In the genomic region with DNA sequence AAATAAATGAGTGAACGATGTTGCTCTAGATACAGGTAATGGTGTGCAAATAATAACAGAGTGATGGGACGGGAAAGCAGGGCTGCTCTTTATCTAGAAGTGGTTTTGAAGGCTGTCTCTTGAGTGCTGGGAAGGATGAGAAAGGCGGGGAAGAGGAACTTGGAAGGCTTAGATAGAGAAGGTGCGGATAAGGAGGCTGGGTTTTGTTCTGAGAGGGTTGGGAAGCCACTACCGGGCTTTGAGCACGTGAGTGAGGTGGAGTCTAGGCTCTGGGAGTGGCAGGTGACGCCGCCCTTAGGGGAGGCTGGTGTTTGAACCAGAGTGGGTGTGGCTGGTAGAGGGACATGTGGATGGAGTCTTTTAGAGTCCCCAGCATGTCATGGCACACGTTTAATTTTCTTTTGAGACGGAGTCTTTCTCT, we compare ENCODE assay signal across 2 cellular contexts.
A peak's percentile ranks its signal among the peaks of the same experiment; 100 is the strongest.
TF ChIP-seq lines count a peak whose summit lies in the region.

No MANE protein-coding gene starts in this region.

TF ChIP-seq in HEK293, 187 proteins besides CTCF, POLR2A, EP300 and RAD21 (continued from another document):
- no peak for TF ChIP-seq ZNF18 (tag by site-specific recombination; IDR thresholded peaks at IDR 0.05)
- 0 out of 2 replicates have a peak, but pooled peaks have one; percentile 13 for TF ChIP-seq ZNF629 (tag by site-specific recombination; IDR thresholded peaks at IDR 0.05)
- TF ChIP-seq YY2 (tag by site-specific recombination; IDR thresholded peaks at IDR 0.05), result no peak
- TF ChIP-seq SP3 (tag by site-specific recombination; IDR thresholded peaks at IDR 0.05), result peak; percentile 67
- TF ChIP-seq KLF10 (tag by site-specific recombination; IDR thresholded peaks at IDR 0.05), result peak; percentile 24; the same call in 1 of the 2 replicates
- TF ChIP-seq, protein P1, sequence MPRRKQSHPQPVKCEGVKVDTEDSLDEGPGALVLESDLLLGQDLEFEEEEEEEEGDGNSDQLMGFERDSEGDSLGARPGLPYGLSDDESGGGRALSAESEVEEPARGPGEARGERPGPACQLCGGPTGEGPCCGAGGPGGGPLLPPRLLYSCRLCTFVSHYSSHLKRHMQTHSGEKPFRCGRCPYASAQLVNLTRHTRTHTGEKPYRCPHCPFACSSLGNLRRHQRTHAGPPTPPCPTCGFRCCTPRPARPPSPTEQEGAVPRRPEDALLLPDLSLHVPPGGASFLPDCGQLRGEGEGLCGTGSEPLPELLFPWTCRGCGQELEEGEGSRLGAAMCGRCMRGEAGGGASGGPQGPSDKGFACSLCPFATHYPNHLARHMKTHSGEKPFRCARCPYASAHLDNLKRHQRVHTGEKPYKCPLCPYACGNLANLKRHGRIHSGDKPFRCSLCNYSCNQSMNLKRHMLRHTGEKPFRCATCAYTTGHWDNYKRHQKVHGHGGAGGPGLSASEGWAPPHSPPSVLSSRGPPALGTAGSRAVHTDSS (tag by site-specific recombination; IDR thresholded peaks at IDR 0.05), result no peak
- 0 out of 2 replicates have a peak, but pooled peaks have one; percentile 22 for TF ChIP-seq ZNF366 (tag by site-specific recombination; conservative IDR thresholded peaks at IDR 0.05)
- TF ChIP-seq SALL2 (tag by site-specific recombination; IDR thresholded peaks at IDR 0.05; ENCODE audit: borderline replicate concordance), result no peak
- peak; percentile 70 for TF ChIP-seq SP2 (tag by site-specific recombination; IDR thresholded peaks at IDR 0.05)
- no peak for TF ChIP-seq GLIS1 (tag by site-specific recombination; IDR thresholded peaks at IDR 0.05)
- TF ChIP-seq TRIM28 (IDR thresholded peaks at IDR 0.05; ENCODE audit: borderline replicate concordance, low read length), result no peak
- no peak for TF ChIP-seq ZNF677 (tag by site-specific recombination; IDR thresholded peaks at IDR 0.05)
- TF ChIP-seq, protein P2, sequence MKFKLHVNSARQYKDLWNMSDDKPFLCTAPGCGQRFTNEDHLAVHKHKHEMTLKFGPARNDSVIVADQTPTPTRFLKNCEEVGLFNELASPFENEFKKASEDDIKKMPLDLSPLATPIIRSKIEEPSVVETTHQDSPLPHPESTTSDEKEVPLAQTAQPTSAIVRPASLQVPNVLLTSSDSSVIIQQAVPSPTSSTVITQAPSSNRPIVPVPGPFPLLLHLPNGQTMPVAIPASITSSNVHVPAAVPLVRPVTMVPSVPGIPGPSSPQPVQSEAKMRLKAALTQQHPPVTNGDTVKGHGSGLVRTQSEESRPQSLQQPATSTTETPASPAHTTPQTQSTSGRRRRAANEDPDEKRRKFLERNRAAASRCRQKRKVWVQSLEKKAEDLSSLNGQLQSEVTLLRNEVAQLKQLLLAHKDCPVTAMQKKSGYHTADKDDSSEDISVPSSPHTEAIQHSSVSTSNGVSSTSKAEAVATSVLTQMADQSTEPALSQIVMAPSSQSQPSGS (tag by site-specific recombination; IDR thresholded peaks at IDR 0.05; ENCODE audit: low read depth), result no peak
- no peak for TF ChIP-seq SETDB1 (IDR thresholded peaks at IDR 0.05; ENCODE audit: insufficient read length, low read length)
- TF ChIP-seq KLF8 (tag by site-specific recombination; IDR thresholded peaks at IDR 0.05), result no peak
- no peak for TF ChIP-seq ZBTB6 (tag by site-specific recombination; IDR thresholded peaks at IDR 0.05)
- TF ChIP-seq FEZF1 (tag by site-specific recombination; IDR thresholded peaks at IDR 0.05), result no peak
- no peak for TF ChIP-seq ZNF561 (tag by site-specific recombination; IDR thresholded peaks at IDR 0.05; ENCODE audit: borderline replicate concordance)
- no peak for TF ChIP-seq ZNF175 (tag by site-specific recombination; IDR thresholded peaks at IDR 0.05)
- TF ChIP-seq ZNF280D (tag by site-specific recombination; IDR thresholded peaks at IDR 0.05), result no peak
- TF ChIP-seq KLF1 (tag by site-specific recombination; IDR thresholded peaks at IDR 0.05), result peak; percentile 86
- no peak for TF ChIP-seq ZNF394 (tag by site-specific recombination; IDR thresholded peaks at IDR 0.05; ENCODE audit: borderline replicate concordance)

TF ChIP-seq in K562, 482 proteins besides CTCF, POLR2A, EP300 and RAD21 (continued from another document and continues in another):
- no peak for TF ChIP-seq ARID3B (CRISPR knock-in tag; IDR thresholded peaks at IDR 0.05; ENCODE audit: borderline replicate concordance)
- TF ChIP-seq, protein P3, sequence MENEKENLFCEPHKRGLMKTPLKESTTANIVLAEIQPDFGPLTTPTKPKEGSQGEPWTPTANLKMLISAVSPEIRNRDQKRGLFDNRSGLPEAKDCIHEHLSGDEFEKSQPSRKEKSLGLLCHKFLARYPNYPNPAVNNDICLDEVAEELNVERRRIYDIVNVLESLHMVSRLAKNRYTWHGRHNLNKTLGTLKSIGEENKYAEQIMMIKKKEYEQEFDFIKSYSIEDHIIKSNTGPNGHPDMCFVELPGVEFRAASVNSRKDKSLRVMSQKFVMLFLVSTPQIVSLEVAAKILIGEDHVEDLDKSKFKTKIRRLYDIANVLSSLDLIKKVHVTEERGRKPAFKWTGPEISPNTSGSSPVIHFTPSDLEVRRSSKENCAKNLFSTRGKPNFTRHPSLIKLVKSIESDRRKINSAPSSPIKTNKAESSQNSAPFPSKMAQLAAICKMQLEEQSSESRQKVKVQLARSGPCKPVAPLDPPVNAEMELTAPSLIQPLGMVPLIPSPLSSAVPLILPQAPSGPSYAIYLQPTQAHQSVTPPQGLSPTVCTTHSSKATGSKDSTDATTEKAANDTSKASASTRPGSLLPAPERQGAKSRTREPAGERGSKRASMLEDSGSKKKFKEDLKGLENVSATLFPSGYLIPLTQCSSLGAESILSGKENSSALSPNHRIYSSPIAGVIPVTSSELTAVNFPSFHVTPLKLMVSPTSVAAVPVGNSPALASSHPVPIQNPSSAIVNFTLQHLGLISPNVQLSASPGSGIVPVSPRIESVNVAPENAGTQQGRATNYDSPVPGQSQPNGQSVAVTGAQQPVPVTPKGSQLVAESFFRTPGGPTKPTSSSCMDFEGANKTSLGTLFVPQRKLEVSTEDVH (IDR thresholded peaks at IDR 0.05; ENCODE audit: low read depth, partially characterized antibody), result no peak
- TF ChIP-seq PTRF (tag; IDR thresholded peaks at IDR 0.05), result no peak
- peak in 1 of 2 experiments; percentile 26 for TF ChIP-seq AFF1 (IDR thresholded peaks at IDR 0.05; ENCODE audit: low read depth in 1 of 2, partially characterized antibody in 2 of 2)
- no peak for TF ChIP-seq RFX1 (IDR thresholded peaks at IDR 0.05)
- TF ChIP-seq STAT5A (IDR thresholded peaks at IDR 0.05; ENCODE audit: borderline replicate concordance, low read length), result no peak
- TF ChIP-seq CHD7 (IDR thresholded peaks at IDR 0.05; ENCODE audit: low read depth, low read length), result no peak
- TF ChIP-seq FOXA3 (CRISPR knock-in tag; conservative IDR thresholded peaks at IDR 0.05 in 1 of 2, IDR thresholded peaks at IDR 0.05 in 1 of 2), result no peak
- TF ChIP-seq ZNF239 (CRISPR knock-in tag; IDR thresholded peaks at IDR 0.05), result no peak
- TF ChIP-seq TBL1XR1 (IDR thresholded peaks at IDR 0.05; ENCODE audit: low read length in 2 of 2), result no peak
- TF ChIP-seq, protein P4, sequence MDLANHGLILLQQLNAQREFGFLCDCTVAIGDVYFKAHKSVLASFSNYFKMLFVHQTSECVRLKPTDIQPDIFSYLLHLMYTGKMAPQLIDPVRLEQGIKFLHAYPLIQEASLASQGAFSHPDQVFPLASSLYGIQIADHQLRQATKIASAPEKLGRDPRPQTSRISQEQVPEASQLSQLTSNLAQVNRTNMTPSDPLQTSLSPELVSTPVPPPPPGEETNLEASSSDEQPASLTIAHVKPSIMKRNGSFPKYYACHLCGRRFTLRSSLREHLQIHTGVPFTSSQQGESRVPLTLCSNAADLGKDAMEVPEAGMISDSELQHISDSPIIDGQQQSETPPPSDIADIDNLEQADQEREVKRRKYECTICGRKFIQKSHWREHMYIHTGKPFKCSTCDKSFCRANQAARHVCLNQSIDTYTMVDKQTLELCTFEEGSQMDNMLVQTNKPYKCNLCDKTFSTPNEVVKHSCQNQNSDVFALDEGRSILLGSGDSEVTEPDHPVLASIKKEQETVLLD (IDR thresholded peaks at IDR 0.05), result no peak
